In genomic region chr1:184608581-184608980, GRCh38 we compare ENCODE assay signal across 23 cellular contexts.
DNase-seq lines count a peak whose midpoint lies in the region; ATAC-seq and TF ChIP-seq lines count a peak whose summit lies in the region.
"Had no signal": no experiment of that assay in that cellular context is flagged by ENCODE, and none has a peak within 500 bp of the region (broad histone marks: within the 10 kb centered on the region; RNA-seq: fewer than 3 reads in every experiment).

No MANE protein-coding gene starts in this region.

- no peak for TF ChIP-seq EP300 in esophagus muscularis mucosa (IDR thresholded peaks at IDR 0.05)

- intact Hi-C loops in esophagus muscularis mucosa (cut with DNase I) (no loop called here), psoas muscle (cut with DNase I) (no loop called here)

- H3K36me3 ChIP-seq in esophagus muscularis mucosa (no peaks in the 10 kb centered on the region), psoas muscle (ENCODE audit: insufficient read depth in 1 of 2, low read depth in 1 of 2) (peaks cover 0 to 18% of the 10 kb centered on the region in 2 donors)
- H3K36me3 ChIP-seq: BLaER1, MG63 had no signal

- no peak overlapping the region for H3K27ac Mint-ChIP-seq in activated naive CD4-positive, alpha-beta T cell treated with anti-CD3 and anti-CD28 coated beads, Interleukin-2, amount 50 U/mL, for 72 hours
- H3K27ac Mint-ChIP-seq: CD4-positive, alpha-beta T cell; HFFc6 had no signal

- no peak overlapping the region for H3K4me3 ChIP-seq in esophagus muscularis mucosa
- H3K4me3 ChIP-seq in psoas muscle = no peak overlapping the region
- H3K4me3 ChIP-seq: BLaER1, GM12878, GM23248, MG63 had no signal

- H3K36me3 Mint-ChIP-seq in activated naive CD4-positive, alpha-beta T cell treated with anti-CD3 and anti-CD28 coated beads, Interleukin-2, amount 50 U/mL, for 72 hours = no peaks in the 10 kb centered on the region

- H3K27ac ChIP-seq in esophagus muscularis mucosa (replicated peaks in 1 of 4) (peak overlapping the region; percentile 82 to 92 (median 84)), psoas muscle (peak overlapping the region; percentile 17)
- H3K27ac ChIP-seq: BLaER1, GM23248 had no signal

- TF ChIP-seq CTCF in esophagus muscularis mucosa (IDR thresholded peaks at IDR 0.05) = no peak
- no peak for TF ChIP-seq CTCF in psoas muscle (IDR thresholded peaks at IDR 0.05)

- H3K9me3 ChIP-seq in esophagus muscularis mucosa (peaks cover 0 to 3% (median 0%) of the 10 kb centered on the region in 4 donors), psoas muscle (no peaks in the 10 kb centered on the region)
- H3K9me3 ChIP-seq: BLaER1, MG63 had no signal

- no peaks in the 10 kb centered on the region for H3K27me3 ChIP-seq in esophagus muscularis mucosa
- H3K27me3 ChIP-seq in psoas muscle (ENCODE audit: insufficient read depth in 3 of 3, low read length in 2 of 3) = no peaks in the 10 kb centered on the region
- H3K27me3 ChIP-seq: BLaER1, MG63 had no signal

- DNase-seq in D341Med (ENCODE audit: low spot score) = peak; percentile 55
- peak; percentile 38 for DNase-seq in NCI-H69 (lab: John Stamatoyannopoulos, UW)
- peak; percentile 87 for DNase-seq in esophagus muscularis mucosa (ENCODE audit: extremely low spot score)
- no peak for DNase-seq in psoas muscle
- no peak for DNase-seq in activated naive CD4-positive, alpha-beta T cell treated with anti-CD3 and anti-CD28 coated beads, Interleukin-2, amount 50 U/mL, for 72 hours (ENCODE audit: low spot score in 2 of 2)
- DNase-seq in amniotic stem cell (lab: John Stamatoyannopoulos, UW) = no peak
- DNase-seq in NCI-H146 treated with DMSO at 0.1 percent for 48 hours (lab: John Stamatoyannopoulos, UW; ENCODE audit: unreplicated experiment) = no peak
- no peak for DNase-seq in stimulated activated naive CD4-positive, alpha-beta T cell treated with Interleukin-2 at 50 U/mL for 16 hours (lab: John Stamatoyannopoulos, UW)
- DNase-seq: CD4-positive, alpha-beta T cell; COR-L47; DND-41; GM23248; H9; HFFc6; Karpas-422; MG63; NCI-H187 treated with DMSO at 0.1 percent for 48 hours; NCI-H2107; NCI-H446 treated with DMSO at 0.1 percent for 48 hours; NCI-H748 treated with DMSO at 0.1 percent for 48 hours; SHP77 had no signal

- ATAC-seq in psoas muscle = no peak
- ATAC-seq in activated naive CD4-positive, alpha-beta T cell treated with anti-CD3 and anti-CD28 coated beads, Interleukin-2, amount 50 U/mL, for 72 hours = no peak
- ATAC-seq: GM12878 had no signal

- no peak for TF ChIP-seq POLR2A in esophagus muscularis mucosa (IDR thresholded peaks at IDR 0.05; ENCODE audit: low read depth)

- WGBS in esophagus muscularis mucosa = 88% methylated on average over 4 of the region's 4 CpGs
- 83 to 86% (median 84%) methylated on average over 4 of the region's 4 CpGs for WGBS in psoas muscle, 3 donors

- H3K4me1 ChIP-seq in esophagus muscularis mucosa (peaks cover 26 to 72% (median 57%) of the 10 kb centered on the region in 4 donors), psoas muscle (no peaks in the 10 kb centered on the region)

- no peaks in the 10 kb centered on the region for H3K9me3 Mint-ChIP-seq in activated naive CD4-positive, alpha-beta T cell treated with anti-CD3 and anti-CD28 coated beads, Interleukin-2, amount 50 U/mL, for 72 hours
- H3K9me3 Mint-ChIP-seq: CD4-positive, alpha-beta T cell; H9; HFFc6 had no signal

Comparison
In these comparisons a context has a peak if more than half of its experiments do, and no peak if none do; other contexts are left out.
1. DNase-seq: peak in D341Med (single experiment), NCI-H69 (single experiment) and esophagus muscularis mucosa (single experiment); none in psoas muscle (0 of 2), activated naive CD4-positive, alpha-beta T cell treated with anti-CD3 and anti-CD28 coated beads, Interleukin-2, amount 50 U/mL, for 72 hours (0 of 2), amniotic stem cell (single experiment), NCI-H146 treated with DMSO at 0.1 percent for 48 hours (single experiment) and stimulated activated naive CD4-positive, alpha-beta T cell treated with Interleukin-2 at 50 U/mL for 16 hours (single experiment).